ENCODE assay signal across 15 cellular contexts in the genomic region with DNA sequence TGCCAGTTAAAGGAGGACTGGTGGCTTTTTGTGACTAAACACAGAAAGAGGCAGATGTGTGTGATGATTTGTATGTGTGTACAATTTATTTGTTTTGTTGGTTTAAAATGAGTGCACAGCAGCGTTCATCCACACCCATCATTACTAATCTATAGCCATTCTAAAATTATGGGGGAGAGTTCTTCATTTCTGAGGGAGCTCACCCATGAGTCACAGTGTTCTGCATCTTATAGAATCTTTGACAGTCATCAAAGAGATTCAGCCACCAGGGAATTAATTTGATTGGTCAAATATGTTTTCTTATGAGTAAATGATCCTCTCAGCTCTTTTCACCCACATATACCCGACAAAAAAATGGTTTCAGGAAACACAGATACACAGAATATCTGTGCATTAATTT.
"Had no signal": no experiment of that assay in that cellular context is flagged by ENCODE, and none has a peak within 500 bp of the region (broad histone marks: within the 10 kb centered on the region; RNA-seq: fewer than 3 reads in every experiment).

No MANE protein-coding gene starts in this region.

- FAIRE-seq: colon, endometrium, keratinocyte had no signal

- H3K9me3 ChIP-seq: ascending aorta, suprapubic skin had no signal

- H3K27me3 ChIP-seq: ascending aorta, cardiac muscle cell, suprapubic skin had no signal

- DNase-seq: activated CD4-positive, CD25-positive, alpha-beta regulatory T cell treated with anti-CD3 and anti-CD28 coated beads, Interleukin-2, amount 50 U/mL, for 72 hours; activated naive CD4-positive, alpha-beta T cell treated with anti-CD3 and anti-CD28 coated beads for 36 hours; activated naive CD8-positive, alpha-beta T cell treated with anti-CD3 and anti-CD28 coated beads, Interleukin-2, amount 50 U/mL, for 24 hours; hippocampal formation; naive B cell; stimulated activated CD4-positive, alpha-beta T cell treated with anti-CD3 and anti-CD28 coated beads, Interleukin-4, amount 100 ng/mL, for 4 hours; stimulated activated CD8-positive, alpha-beta memory T cell treated with anti-CD3 and anti-CD28 coated beads, Interleukin-4, amount 100 ng/mL, for 48 hours; T1000; trophoblast cell had no signal

- H3K36me3 ChIP-seq: ascending aorta, cardiac muscle cell, suprapubic skin had no signal

- H3K4me3 ChIP-seq: ascending aorta, cardiac muscle cell, suprapubic skin had no signal

- H3K27ac ChIP-seq: ascending aorta, cardiac muscle cell, suprapubic skin had no signal

- H3K4me1 ChIP-seq: ascending aorta, suprapubic skin had no signal
